23 cellular contexts compared by ENCODE assay signal in genomic region chr6:111276736-111277135, GRCh38.
"Had no signal": no experiment of that assay in that cellular context is flagged by ENCODE, and none has a peak within 500 bp of the region (broad histone marks: within the 10 kb centered on the region; RNA-seq: fewer than 3 reads in every experiment).

No MANE protein-coding gene starts in this region.

- DNase-seq: activated CD4-positive, alpha-beta memory T cell treated with anti-CD3 and anti-CD28 coated beads for 36 hours; activated CD4-positive, alpha-beta T cell treated with anti-CD3 and anti-CD28 coated beads for 1 hour; activated CD4-positive, alpha-beta T cell treated with anti-CD3 and anti-CD28 coated beads, Interleukin-2, amount 10 ng/mL, durations not matched to agents 7 days and 5 days; activated CD8-positive, alpha-beta memory T cell treated with anti-CD3 and anti-CD28 coated beads for 24 hours; activated effector memory CD4-positive, alpha-beta T cell treated with anti-CD3 and anti-CD28 coated beads, Interleukin-2, amount 50 U/mL, for 16 hours; activated naive CD4-positive, alpha-beta T cell treated with anti-CD3 and anti-CD28 coated beads for 36 hours; activated T-cell treated with anti-CD3 and anti-CD28 coated beads, Interleukin-2, amount 50 U/mL, for 4 hours; brain microvascular endothelial cell; NCI-H1092 treated with DMSO at 0.1 percent for 48 hours; NCI-H1417 treated with DMSO at 0.1 percent for 48 hours; NCI-H1694; NCI-H2029; NCI-H2107; NCI-H2171 treated with DMSO at 0.1 percent for 48 hours; NCI-H526; NCI-H82; Peyer's patch; Right ventricle myocardium superior had no signal

- H3K27me3 ChIP-seq: brain microvascular endothelial cell, cardiac muscle cell, Peyer's patch had no signal

- H3K27ac ChIP-seq: brain microvascular endothelial cell, cardiac muscle cell, Peyer's patch, RWPE1 had no signal

- H3K4me3 Mint-ChIP-seq: activated CD4-positive, alpha-beta memory T cell treated with anti-CD3 and anti-CD28 coated beads for 36 hours; activated CD4-positive, alpha-beta T cell treated with anti-CD3 and anti-CD28 coated beads, Interleukin-2, amount 10 ng/mL, durations not matched to agents 7 days and 5 days; activated naive CD4-positive, alpha-beta T cell treated with anti-CD3 and anti-CD28 coated beads for 36 hours; activated naive CD8-positive, alpha-beta T cell; activated T-cell treated with anti-CD3 and anti-CD28 coated beads, Interleukin-2, amount 50 U/mL, for 4 hours; T-helper 1 cell treated with Interleukin-12 subunit alpha and Interleukin-12 subunit beta and Interleukin-4 antibody, amounts not matched to agents 30 μg/mL and 1 μg/mL, for 36 hours; WTC11 had no signal

- H3K27me3 Mint-ChIP-seq: activated CD4-positive, alpha-beta memory T cell treated with anti-CD3 and anti-CD28 coated beads for 36 hours; activated CD4-positive, alpha-beta T cell treated with anti-CD3 and anti-CD28 coated beads, Interleukin-2, amount 10 ng/mL, durations not matched to agents 7 days and 5 days; activated naive CD8-positive, alpha-beta T cell had no signal

- H3K27ac Mint-ChIP-seq: activated CD4-positive, alpha-beta memory T cell treated with anti-CD3 and anti-CD28 coated beads for 36 hours; activated CD4-positive, alpha-beta T cell treated with anti-CD3 and anti-CD28 coated beads, Interleukin-2, amount 10 ng/mL, durations not matched to agents 7 days and 5 days; activated naive CD4-positive, alpha-beta T cell treated with anti-CD3 and anti-CD28 coated beads for 36 hours; activated naive CD8-positive, alpha-beta T cell; T-helper 1 cell treated with Interleukin-12 subunit alpha and Interleukin-12 subunit beta and Interleukin-4 antibody, amounts not matched to agents 30 μg/mL and 1 μg/mL, for 36 hours; WTC11 had no signal

- ATAC-seq: activated T-cell treated with anti-CD3 and anti-CD28 coated beads, Interleukin-2, amount 50 U/mL, for 4 hours; WTC11 had no signal

- H3K4me3 ChIP-seq: cardiac muscle cell, Peyer's patch had no signal

- H3K4me1 Mint-ChIP-seq: WTC11 had no signal
